Comparison of ENCODE assay signal across 18 cellular contexts in the genomic region with DNA sequence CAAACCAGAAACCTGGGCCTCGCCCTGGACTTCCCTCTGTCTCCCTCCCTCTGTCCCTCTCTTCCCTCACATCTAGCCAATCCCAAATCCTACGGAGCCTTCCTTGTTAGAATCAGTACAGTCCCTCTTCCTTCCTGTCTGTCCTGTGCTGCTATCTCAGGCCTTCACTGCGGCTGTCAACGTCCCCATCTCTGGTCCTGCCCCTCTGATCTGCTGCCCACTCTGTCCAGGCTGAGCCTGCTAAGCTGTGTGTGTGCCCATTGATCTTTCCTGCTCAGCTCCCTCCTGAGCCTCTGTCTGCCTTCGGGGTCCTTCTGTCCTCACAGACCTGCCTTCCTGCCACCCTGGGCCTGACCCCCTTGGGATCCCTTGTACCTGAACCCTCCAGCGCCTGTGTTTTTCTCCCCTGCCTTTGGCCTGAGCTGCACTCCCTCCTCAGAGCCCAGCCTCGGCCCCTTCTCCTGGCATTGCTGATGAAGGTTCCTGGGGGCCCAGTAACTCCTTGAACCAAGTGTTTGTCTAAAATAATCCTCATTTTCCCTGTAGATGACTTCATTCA.
DNase-seq lines count a peak whose midpoint lies in the region; ATAC-seq and TF ChIP-seq lines count a peak whose summit lies in the region.
"Had no signal": no experiment of that assay in that cellular context is flagged by ENCODE, and none has a peak within 500 bp of the region (broad histone marks: within the 10 kb centered on the region; RNA-seq: fewer than 3 reads in every experiment).

No MANE protein-coding gene starts in this region.

- DNase-seq in natural killer cell treated with Interleukin-12 subunit alpha and Interleukin-12 subunit beta and Interleukin-15 and Interleukin-18, amount 100 ng/mL, for 72 hours (ENCODE audit: low spot score) = peak; percentile 56
- DNase-seq in natural killer cell (no peak), neural crest cell (ENCODE audit: low read depth, low spot score) (no peak), SHP77 treated with DMSO at 0.1 percent for 48 hours (lab: John Stamatoyannopoulos, UW) (no peak), T-helper 9 cell (no peak)
- peak; percentile 18 for DNase-seq in activated CD8-positive, alpha-beta T cell treated with anti-CD3 and anti-CD28 coated beads, Interleukin-2, amount 10 ng/mL, durations not matched to agents 7 days and 5 days
- DNase-seq: ACHN, GF-D8, MG63, NCI-H1105, NCI-H187 treated with DMSO at 0.1 percent for 48 hours, NCI-H510A, NCI-H82, SIG-M5 had no signal

- no peaks in the 10 kb centered on the region for H3K36me3 Mint-ChIP-seq in natural killer cell treated with Interleukin-12 subunit alpha and Interleukin-12 subunit beta and Interleukin-15 and Interleukin-18, amount 100 ng/mL, for 72 hours
- H3K36me3 Mint-ChIP-seq in natural killer cell = no peaks in the 10 kb centered on the region
- H3K36me3 Mint-ChIP-seq in activated CD8-positive, alpha-beta T cell treated with anti-CD3 and anti-CD28 coated beads, Interleukin-2, amount 10 ng/mL, durations not matched to agents 7 days and 5 days (ENCODE audit: low read depth) = no peaks in the 10 kb centered on the region
- H3K36me3 Mint-ChIP-seq in neural crest cell (ENCODE audit: low read depth) = no peaks in the 10 kb centered on the region
- H3K36me3 Mint-ChIP-seq: CD8-positive, alpha-beta memory T cell had no signal

- no peak for ATAC-seq in natural killer cell treated with Interleukin-12 subunit alpha and Interleukin-12 subunit beta and Interleukin-15 and Interleukin-18, amount 100 ng/mL, for 72 hours
- ATAC-seq in natural killer cell (no peak), GM18858 (IDR thresholded peaks at IDR 0.05; ENCODE audit: unreplicated experiment) (no peak)
- ATAC-seq in activated CD8-positive, alpha-beta T cell treated with anti-CD3 and anti-CD28 coated beads, Interleukin-2, amount 10 ng/mL, durations not matched to agents 7 days and 5 days = no peak
- ATAC-seq: GM23338, HepG2 had no signal

- H3K9me3 Mint-ChIP-seq in natural killer cell treated with Interleukin-12 subunit alpha and Interleukin-12 subunit beta and Interleukin-15 and Interleukin-18, amount 100 ng/mL, for 72 hours = peaks cover 4% of the 10 kb centered on the region
- H3K9me3 Mint-ChIP-seq in natural killer cell (no peaks in the 10 kb centered on the region), neural crest cell (peaks cover 4% of the 10 kb centered on the region)
- no peaks in the 10 kb centered on the region for H3K9me3 Mint-ChIP-seq in activated CD8-positive, alpha-beta T cell treated with anti-CD3 and anti-CD28 coated beads, Interleukin-2, amount 10 ng/mL, durations not matched to agents 7 days and 5 days (ENCODE audit: insufficient read depth)

- H3K4me3 Mint-ChIP-seq in natural killer cell treated with Interleukin-12 subunit alpha and Interleukin-12 subunit beta and Interleukin-15 and Interleukin-18, amount 100 ng/mL, for 72 hours = no peak overlapping the region
- H3K4me3 Mint-ChIP-seq in natural killer cell = no peak overlapping the region
- no peak overlapping the region for H3K4me3 Mint-ChIP-seq in activated CD8-positive, alpha-beta T cell treated with anti-CD3 and anti-CD28 coated beads, Interleukin-2, amount 10 ng/mL, durations not matched to agents 7 days and 5 days
- H3K4me3 Mint-ChIP-seq in neural crest cell = no peak overlapping the region
- H3K4me3 Mint-ChIP-seq: GM23338 had no signal

- CTCF ChIA-PET in activated CD8-positive, alpha-beta T cell treated with anti-CD3 and anti-CD28 coated beads, Interleukin-2, amount 10 ng/mL, durations not matched to agents 7 days and 5 days (lab: Charles Lee) = no interaction called here

- peaks cover 10 to 12% of the 10 kb centered on the region in 2 donors for H3K27me3 Mint-ChIP-seq in natural killer cell treated with Interleukin-12 subunit alpha and Interleukin-12 subunit beta and Interleukin-15 and Interleukin-18, amount 100 ng/mL, for 72 hours
- H3K27me3 Mint-ChIP-seq in natural killer cell (ENCODE audit: low read depth in 2 of 2) = peaks cover 0 to 9% of the 10 kb centered on the region in 2 donors
- H3K27me3 Mint-ChIP-seq in activated CD8-positive, alpha-beta T cell treated with anti-CD3 and anti-CD28 coated beads, Interleukin-2, amount 10 ng/mL, durations not matched to agents 7 days and 5 days (ENCODE audit: low read depth) = peaks cover 8% of the 10 kb centered on the region
- H3K27me3 Mint-ChIP-seq in neural crest cell (ENCODE audit: low read depth) = no peaks in the 10 kb centered on the region

- TF ChIP-seq CTCF in natural killer cell (IDR thresholded peaks at IDR 0.05) (no peak), neural crest cell (conservative IDR thresholded peaks at IDR 0.05) (no peak)

- H3K27ac Mint-ChIP-seq in natural killer cell treated with Interleukin-12 subunit alpha and Interleukin-12 subunit beta and Interleukin-15 and Interleukin-18, amount 100 ng/mL, for 72 hours = no peak overlapping the region
- H3K27ac Mint-ChIP-seq in natural killer cell (no peak overlapping the region), neural crest cell (ENCODE audit: unreplicated experiment) (peak overlapping the region; percentile 20)
- peak overlapping the region; percentile 86 for H3K27ac Mint-ChIP-seq in activated CD8-positive, alpha-beta T cell treated with anti-CD3 and anti-CD28 coated beads, Interleukin-2, amount 10 ng/mL, durations not matched to agents 7 days and 5 days
- H3K27ac Mint-ChIP-seq: GM23338 had no signal

- H3K4me1 Mint-ChIP-seq in natural killer cell treated with Interleukin-12 subunit alpha and Interleukin-12 subunit beta and Interleukin-15 and Interleukin-18, amount 100 ng/mL, for 72 hours (ENCODE audit: low read depth in 2 of 2) = peaks cover 0 to 6% of the 10 kb centered on the region in 2 donors
- H3K4me1 Mint-ChIP-seq in natural killer cell = peaks cover 8 to 9% of the 10 kb centered on the region in 2 donors
- H3K4me1 Mint-ChIP-seq in activated CD8-positive, alpha-beta T cell treated with anti-CD3 and anti-CD28 coated beads, Interleukin-2, amount 10 ng/mL, durations not matched to agents 7 days and 5 days (ENCODE audit: low read depth) = peaks cover 67% of the 10 kb centered on the region
- H3K4me1 Mint-ChIP-seq in neural crest cell = no peaks in the 10 kb centered on the region
- H3K4me1 Mint-ChIP-seq: GM23338 had no signal

- intact Hi-C loops in natural killer cell (cut with micrococcal nuclease) = no loop called here

- POLR2A ChIA-PET in activated CD8-positive, alpha-beta T cell treated with anti-CD3 and anti-CD28 coated beads, Interleukin-2, amount 10 ng/mL, durations not matched to agents 7 days and 5 days (lab: Charles Lee) = interaction anchor here (0.8 kb wide), 1 partner anchor 648 kb away, joined by 3 read pairs; no protein-coding TSS in a partner anchor

Comparison
In these comparisons a context has a peak if more than half of its experiments do, and no peak if none do; other contexts are left out.
1. DNase-seq: peak in natural killer cell treated with Interleukin-12 subunit alpha and Interleukin-12 subunit beta and Interleukin-15 and Interleukin-18, amount 100 ng/mL, for 72 hours (single experiment) and activated CD8-positive, alpha-beta T cell treated with anti-CD3 and anti-CD28 coated beads, Interleukin-2, amount 10 ng/mL, durations not matched to agents 7 days and 5 days (single experiment); none in natural killer cell (single experiment), neural crest cell (single experiment), SHP77 treated with DMSO at 0.1 percent for 48 hours (single experiment) and T-helper 9 cell (single experiment).
2. H3K27ac Mint-ChIP-seq: peak in activated CD8-positive, alpha-beta T cell treated with anti-CD3 and anti-CD28 coated beads, Interleukin-2, amount 10 ng/mL, durations not matched to agents 7 days and 5 days (single experiment) and neural crest cell (single experiment); none in natural killer cell treated with Interleukin-12 subunit alpha and Interleukin-12 subunit beta and Interleukin-15 and Interleukin-18, amount 100 ng/mL, for 72 hours (0 of 2) and natural killer cell (0 of 2).